ENCODE assay signal across 8 cellular contexts in genomic region chr12:66235626-66236281, GRCh38. TPM values are rescaled to one million over a fixed set of nuclear protein-coding genes. Genes with fewer than 3 reads are reported as not detected.
A peak's percentile ranks its signal among the peaks of the same experiment; 100 is the strongest.
DNase-seq lines count a peak whose midpoint lies in the region; ATAC-seq and TF ChIP-seq lines count a peak whose summit lies in the region.

No MANE protein-coding gene starts in this region.

- DNase-seq in NCI-H82 (lab: John Stamatoyannopoulos, UW) (peak; percentile 15), NCI-H82 treated with DMSO at 0.1 percent for 48 hours (lab: John Stamatoyannopoulos, UW; ENCODE audit: unreplicated experiment) (no peak), SJSA1 (ENCODE audit: low read depth in 1 of 2, low spot score in 2 of 2) (no peak), foreskin fibroblast (peak in 1 of 2 donors; percentile 30), skeletal muscle cell (ENCODE audit: low read depth) (no peak), T-helper 9 cell (no peak), NCI-H1436 (lab: John Stamatoyannopoulos, UW) (no peak)

- H3K36me3 ChIP-seq in SJSA1, result no peaks in the 10 kb centered on the region

- no peak for ATAC-seq in GM19463 (IDR thresholded peaks at IDR 0.05; ENCODE audit: unreplicated experiment)

- H3K27ac ChIP-seq in SJSA1, result no peak overlapping the region

- peak overlapping the region; percentile 54 for H3K4me3 ChIP-seq in SJSA1
- peak overlapping the region; percentile 57 to 59 for H3K4me3 ChIP-seq in foreskin fibroblast (ENCODE audit: low read depth in 1 of 2, low read length in 2 of 2)
- peak overlapping the region; percentile 56 for H3K4me3 ChIP-seq in skeletal muscle cell (ENCODE audit: low read depth, low read length)

- H3K4me1 ChIP-seq in SJSA1 (replicated peaks), result peaks cover 4% of the 10 kb centered on the region; the same call in 1 of the 2 replicates

- H3K9me3 ChIP-seq in SJSA1 (replicated peaks), result no peaks in the 10 kb centered on the region

- no peak for TF ChIP-seq CTCF in foreskin fibroblast (IDR thresholded peaks at IDR 0.05; ENCODE audit: low read depth, low read length)

- peaks cover 10% of the 10 kb centered on the region; the same call in 1 of the 2 replicates for H3K27me3 ChIP-seq in SJSA1 (replicated peaks)

RNA-seq across cellular contexts. Expression of gene IRAK3, which starts 46.7 kb away (rescaled TPM):
- total RNA-seq in SJSA1 (2014; rRNA removed; shearing (Covaris generic)), result not detected in 2 replicates
